Comparison of ENCODE assay signal across 14 cellular contexts in the genomic region with DNA sequence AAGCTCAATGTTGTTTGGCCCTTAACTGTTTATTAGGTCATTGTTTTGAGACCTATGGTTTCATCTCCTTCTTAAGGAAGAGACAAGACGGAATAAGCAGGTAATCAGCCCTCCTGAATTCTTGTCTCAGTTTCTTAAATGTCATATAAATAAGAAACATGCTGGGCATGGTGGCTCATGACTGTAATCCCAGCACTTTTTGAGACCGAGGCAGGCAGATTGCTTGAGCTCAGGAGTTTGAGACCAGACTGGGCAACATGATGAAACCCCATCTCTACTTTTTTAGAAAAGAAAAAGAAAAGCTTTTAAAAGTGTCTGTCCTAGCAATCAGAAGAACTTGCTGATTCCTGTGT. TPM values are rescaled to one million over a fixed set of nuclear protein-coding genes. Genes with fewer than 3 reads are reported as not detected.
A peak's percentile ranks its signal among the peaks of the same experiment; 100 is the strongest.
DNase-seq lines count a peak whose midpoint lies in the region; ATAC-seq, FAIRE-seq and TF ChIP-seq lines count a peak whose summit lies in the region.
"Had no signal": no experiment of that assay in that cellular context is flagged by ENCODE, and none has a peak within 500 bp of the region (broad histone marks: within the 10 kb centered on the region; RNA-seq: fewer than 3 reads in every experiment).

No MANE protein-coding gene starts in this region.

- H3K4me1 Mint-ChIP-seq in IgD-negative memory B cell (peaks cover 36 to 47% (median 37%) of the 10 kb centered on the region in 3 donors), H9 (peaks cover 12 to 15% of the 10 kb centered on the region in 2 experiments)

- H3K4me2 ChIP-seq in GM12878 (ENCODE audit: control insufficient read depth, insufficient read depth) = peak overlapping the region; percentile 90
- no peak overlapping the region for H3K4me2 ChIP-seq in H9 (ENCODE audit: insufficient read depth, insufficient read length, low read length)

- H3K4me1 ChIP-seq in GM12878 (ENCODE audit: control insufficient read depth, insufficient read depth, low read length) (peaks cover 39% of the 10 kb centered on the region), spleen (peaks cover 31 to 80% (median 65%) of the 10 kb centered on the region in 6 donors), H9 (ENCODE audit: insufficient read depth, low read length) (no peaks in the 10 kb centered on the region)

- H2AFZ ChIP-seq in GM12878 (ENCODE audit: control insufficient read depth, low read depth, low read length) (no peak overlapping the region), H9 (ENCODE audit: low read length) (no peak overlapping the region)

- H2AK5ac ChIP-seq in H9 (ENCODE audit: insufficient read length, low read length) = no peak overlapping the region

- TF ChIP-seq EP300 in GM12878 (IDR thresholded peaks at IDR 0.05; ENCODE audit: borderline replicate concordance in 1 of 2, control insufficient read depth in 1 of 2, low read depth in 2 of 2, low read length in 2 of 2) = no peak

- peaks cover 0 to 6% of the 10 kb centered on the region in 2 experiments; a peak in 2 of 4 replicates for H3K36me3 ChIP-seq in GM12878 (ENCODE audit: control insufficient read depth in 2 of 2, insufficient read depth in 2 of 2, low read length in 1 of 2)
- H3K36me3 ChIP-seq in spleen = peaks cover 0 to 61% (median 5%) of the 10 kb centered on the region in 6 donors
- H3K36me3 ChIP-seq: Peyer's patch, thyroid gland had no signal

- no peak for TF ChIP-seq RAD21 in GM12878 (IDR thresholded peaks at IDR 0.05; ENCODE audit: insufficient read depth, low read depth, low read length)

- WGBS in GM12878 (ENCODE audit: insufficient coverage, insufficient replicate concordance, low lambda C conversion rate, missing lambda C conversion rate) = 50% methylated on average over 2 of the region's 2 CpGs
- WGBS in spleen, 5 donors = 56 to 76% (median 63%) methylated on average over 2 of the region's 2 CpGs
- no CpG with 5 or more reads among the region's 2 CpGs for WGBS in H9 (ENCODE audit: extremely low coverage, insufficient read length, low lambda C conversion rate)

- H2BK15ac ChIP-seq in H9 (ENCODE audit: low read depth, low read length) = no peak overlapping the region

- H3K56ac ChIP-seq in H9 (ENCODE audit: insufficient read length, low read depth, low read length) = no peak overlapping the region

- H3K18ac ChIP-seq in H9 (ENCODE audit: insufficient read length, low read depth, low read length) = no peak overlapping the region

- H4K5ac ChIP-seq in H9 (ENCODE audit: insufficient read length, low read depth, low read length) = no peak overlapping the region

- no peak for FAIRE-seq in GM12878 (lab: Jason Lieb, UNC)
- FAIRE-seq: bronchial epithelial cell had no signal

- no peak overlapping the region for H4K8ac ChIP-seq in H9 (replicated peaks; ENCODE audit: insufficient read length, low read depth, low read length)

- H3K23ac ChIP-seq in H9 (ENCODE audit: insufficient read length, low read depth, low read length) = no peak overlapping the region

- H3K9me3 Mint-ChIP-seq in IgD-negative memory B cell = no peaks in the 10 kb centered on the region
- no peaks in the 10 kb centered on the region; a peak in 1 of 5 replicates for H3K9me3 Mint-ChIP-seq in H9
- H3K9me3 Mint-ChIP-seq: endodermal cell had no signal

- no peak overlapping the region for H2BK5ac ChIP-seq in H9 (ENCODE audit: insufficient read length, low read length)

- H2BK12ac ChIP-seq in H9 (ENCODE audit: insufficient read length, low read depth, low read length) = no peak overlapping the region

- no peak overlapping the region for H2BK20ac ChIP-seq in H9 (ENCODE audit: low read depth, low read length, poor library complexity, severe bottlenecking)

- no peak overlapping the region for H2BK120ac ChIP-seq in H9 (ENCODE audit: low read depth, low read length, poor library complexity, severe bottlenecking)

- TF ChIP-seq POLR2A in GM12878 (IDR thresholded peaks at IDR 0.05; ENCODE audit: low read depth, low read length) (no peak), spleen (IDR thresholded peaks at IDR 0.05) (no peak)

- in situ Hi-C loops in GM12878 (cut with MboI) = loop anchor here (25.0 kb wide), 1 partner anchor 376 kb away; no protein-coding TSS in a partner anchor

- intact Hi-C loops in GM12878 (cut with micrococcal nuclease; ENCODE audit: unreplicated experiment) (loop anchor here (1.0 to 10.0 kb wide), 3 partner anchors 195 to 364 kb away; partner anchors contain the start of gene OGFOD2), spleen (cut with DNase I; ENCODE audit: low total_unique reads) (loop anchor here (5.0 to 10.0 kb wide), 2 partner anchors 196 to 384 kb away; no protein-coding TSS in a partner anchor)

- no peak overlapping the region for H3T11ph ChIP-seq in H9 (ENCODE audit: low read length)

- no peaks in the 10 kb centered on the region for H3K36me3 Mint-ChIP-seq in IgD-negative memory B cell
- peaks cover 15 to 50% (median 44%) of the 10 kb centered on the region in 3 experiments; a peak in 6 of 7 replicates for H3K36me3 Mint-ChIP-seq in H9 (ENCODE audit: insufficient read depth in 1 of 3, low read depth in 3 of 3)

- CTCF ChIA-PET in GM12878 (lab: Yijun Ruan, JAX) = interaction anchor here (0.7 to 5.1 kb wide), 50 partner anchors 10 to 531 kb away, joined by 3 to 72 read pairs (median 4); partner anchors contain the start of genes ABCB9, ARL6IP4 and OGFOD2

- no peak overlapping the region for H4K91ac ChIP-seq in H9 (ENCODE audit: insufficient read length, low read depth, low read length)

- TF ChIP-seq CTCF in GM12878 (IDR thresholded peaks at IDR 0.05 in 2 of 3, conservative IDR thresholded peaks at IDR 0.05 in 1 of 3; ENCODE audit: control insufficient read depth in 2 of 3, extremely low read depth in 1 of 3, insufficient read depth in 1 of 3, low read depth in 3 of 3, low read length in 3 of 3) (no peak), spleen (IDR thresholded peaks at IDR 0.05 in 8 of 11, conservative IDR thresholded peaks at IDR 0.05 in 3 of 11) (peak in 5 of 11 experiments; percentile 1 to 44 (median 18)), H9 (conservative IDR thresholded peaks at IDR 0.05) (no peak; the same call in 2 of the 3 replicates)

- no peak for ATAC-seq in GM12878

- H3K9me3 ChIP-seq in GM12878 (replicated peaks; ENCODE audit: control insufficient read depth, insufficient read depth, low read length) (no peaks in the 10 kb centered on the region), spleen (no peaks in the 10 kb centered on the region), H9 (ENCODE audit: control insufficient read depth, low read depth, low read length) (no peaks in the 10 kb centered on the region)
- H3K9me3 ChIP-seq: left lung, Peyer's patch, thyroid gland had no signal

- no peak overlapping the region for H3K14ac ChIP-seq in H9 (ENCODE audit: insufficient read depth, low read length)

- H3K4me3 ChIP-seq in GM12878 (peak overlapping the region; percentile 43; the same call in 1 of the 2 replicates), spleen (no peak overlapping the region)
- H3K4me3 ChIP-seq: left lung, Peyer's patch, thyroid gland had no signal

- H4K20me1 ChIP-seq in GM12878 (ENCODE audit: control insufficient read depth, insufficient read depth) (no peaks in the 10 kb centered on the region), H9 (ENCODE audit: control insufficient read depth, insufficient read depth, insufficient read length) (no peaks in the 10 kb centered on the region)

- DNase-seq in activated CD8-positive, alpha-beta memory T cell treated with anti-CD3 and anti-CD28 coated beads, Interleukin-2, amount 50 U/mL, for 48 hours = peak; percentile 40
- no peak for DNase-seq in activated CD8-positive, alpha-beta memory T cell treated with anti-CD3 and anti-CD28 coated beads for 24 hours
- no peak for DNase-seq in GM12878 (ENCODE audit: low read depth, low spot score)
- no peak for DNase-seq in spleen
- no peak for DNase-seq in NCI-H2107 treated with DMSO at 0.1 percent for 48 hours (lab: John Stamatoyannopoulos, UW; ENCODE audit: unreplicated experiment)
- no peak for DNase-seq in H9
- no peak for DNase-seq in NCI-H1436 (lab: John Stamatoyannopoulos, UW)

- no TSS peak for BruUV-seq in GM12878 (replicated peaks; lab: Mats Ljungman, UMichigan)

- H3K27me3 Mint-ChIP-seq in IgD-negative memory B cell (no peaks in the 10 kb centered on the region), H9 (ENCODE audit: low read depth) (no peaks in the 10 kb centered on the region)

- SMC1A ChIA-PET in GM12878 (lab: Charles Lee; ENCODE audit: uncharacterized antibody, unreplicated experiment) = interaction anchor here (0.7 to 4.5 kb wide), 40 partner anchors 8 to 699 kb away, joined by 3 to 24 read pairs (median 4); partner anchors contain the start of gene ABCB9

- no peak overlapping the region for H3K4ac ChIP-seq in H9 (ENCODE audit: low read depth, low read length)

- peaks cover 3% of the 10 kb centered on the region for H3K23me2 ChIP-seq in H9 (ENCODE audit: insufficient read length, low read depth, low read length, poor library complexity, severe bottlenecking)

- POLR2A ChIA-PET in GM12878 (lab: Charles Lee) = interaction anchor here (0.6 to 1.7 kb wide), 7 partner anchors 12 to 740 kb away, joined by 3 to 6 read pairs (median 3); no protein-coding TSS in a partner anchor

- RAD21 ChIA-PET in GM12878 (lab: Charles Lee; ENCODE audit: unreplicated experiment) = interaction anchor here (0.7 to 4.5 kb wide), 30 partner anchors 10 to 445 kb away, joined by 3 to 50 read pairs (median 4); partner anchors contain the start of genes ARL6IP4 and OGFOD2

- H3K27ac ChIP-seq in GM12878 (ENCODE audit: control insufficient read depth, insufficient read depth) = peak overlapping the region; percentile 77; the same call in 1 of the 2 replicates
- H3K27ac ChIP-seq in spleen = peak overlapping the region in 6 of 8 donors; percentile 4 to 66 (median 49)
- no peak overlapping the region for H3K27ac ChIP-seq in H9 (ENCODE audit: insufficient read length, low read depth, low read length)
- H3K27ac ChIP-seq: HL-60, thyroid gland had no signal

- H3K4me3 Mint-ChIP-seq in IgD-negative memory B cell = peak overlapping the region in 2 of 4 donors; percentile 82 to 91
- no peak overlapping the region for H3K4me3 Mint-ChIP-seq in H9
- H3K4me3 Mint-ChIP-seq: endodermal cell had no signal

- H3K27me3 ChIP-seq in GM12878 (replicated peaks in 1 of 2; ENCODE audit: control insufficient read depth in 2 of 2, insufficient read depth in 2 of 2, low read length in 1 of 2) = no peaks in the 10 kb centered on the region
- no peaks in the 10 kb centered on the region for H3K27me3 ChIP-seq in spleen (replicated peaks in 1 of 7)
- H3K27me3 ChIP-seq in H9 (ENCODE audit: insufficient read depth, low read length) = no peaks in the 10 kb centered on the region
- H3K27me3 ChIP-seq: left lung, Peyer's patch, thyroid gland had no signal

- H3K79me1 ChIP-seq in H9 (ENCODE audit: insufficient read depth, low read depth, low read length, poor library complexity, severe bottlenecking) = peaks cover 3% of the 10 kb centered on the region

- H3K27ac Mint-ChIP-seq in IgD-negative memory B cell = peak overlapping the region; percentile 87 to 92 (median 87)
- H3K27ac Mint-ChIP-seq in H9 = no peak overlapping the region
- H3K27ac Mint-ChIP-seq: endodermal cell had no signal

- H3K79me2 ChIP-seq in GM12878 (ENCODE audit: control insufficient read depth, insufficient read depth, low read length) (peaks cover 60% of the 10 kb centered on the region), H9 (ENCODE audit: insufficient read depth, low read length) (peaks cover 2% of the 10 kb centered on the region; the same call in 1 of the 2 replicates)

- H3K9ac ChIP-seq in GM12878 (ENCODE audit: control insufficient read depth, insufficient read depth, low read length) (no peak overlapping the region), H9 (ENCODE audit: extremely low read depth, insufficient read length, low read length) (no peak overlapping the region)

RNA-seq across cellular contexts. Expression of gene MTRFR, which starts 5.1 kb away (rescaled TPM):
- polyA plus RNA-seq in IgD-negative memory B cell (54.9 TPM), GM12878 (2011; rRNA removed) (9.7 and 12.2 TPM in 2 replicates), GM12878 (2014; fragmentation: Illumina TruSeq; extraction: Trizol) (24.5 and 27.8 TPM in 2 replicates), GM12878 (2014; fragmentation: Nextera tagmentation; extraction: Ambion mirVana) (10 to 100 TPM; 30.8 to 33.4 TPM), GM12878 (2014; rRNA removed) (21.0 and 25.0 TPM in 2 replicates), GM12878 (2016; fragmentation: Nextera tagmentation; extraction: Ambion mirVana) (10 to 100 TPM; 25.2 to 25.5 TPM), spleen (10 to 100 TPM; 15.8 to 17.4 (median 17.3) TPM)
- 42.3 and 54.2 TPM in 2 replicates for total RNA-seq in GM12878 (2013; cell fraction: nucleolus; rRNA removed)
- total RNA-seq in GM12878 (2014; rRNA removed) (17.5 and 24.1 TPM in 2 replicates), GM12878 (2014; rRNA removed; fragmentation: Illumina TruSeq; extraction: Trizol) (30.7 and 31.1 TPM in 2 replicates), GM12878 (2021) (14.9 and 15.6 TPM in 2 replicates), spleen (10 to 100 TPM; 11.9 to 21.0 (median 14.8) TPM), H9 (2021) (13.0 and 14.8 TPM in 2 replicates)
- polyA plus RNA-seq in GM12878 (2011; ENCODE audit: low read depth) = 6.1 TPM
- 18.9 and 21.0 TPM in 2 replicates for polyA plus RNA-seq in GM12878 (2011; cell fraction: cytosol; rRNA removed)
- polyA plus RNA-seq in GM12878 (2011; cell fraction: nucleus; rRNA removed) = 6.0 and 6.6 TPM in 2 replicates
- polyA plus RNA-seq in GM12878 (2012) = 11.5 and 16.0 TPM in 2 replicates
- 16.4 and 27.2 TPM in 2 replicates for polyA minus RNA-seq in GM12878 (2011; rRNA and poly(A)+ RNA removed)
- 9.9 and 11.5 TPM in 2 replicates for polyA minus RNA-seq in GM12878 (2011; cell fraction: cytosol; rRNA and poly(A)+ RNA removed)
- 12.7 and 28.5 TPM in 2 replicates for polyA minus RNA-seq in GM12878 (2011; cell fraction: nucleus; rRNA and poly(A)+ RNA removed)

RNA-seq across cellular contexts. Expression of gene MPHOSPH9, which starts 5.4 kb away (rescaled TPM):
- polyA plus RNA-seq in IgD-negative memory B cell (20.0 TPM), GM12878 (2011; rRNA removed) (45.3 and 67.6 TPM in 2 replicates), GM12878 (2014; fragmentation: Illumina TruSeq; extraction: Trizol) (46.2 and 55.8 TPM in 2 replicates), GM12878 (2014; fragmentation: Nextera tagmentation; extraction: Ambion mirVana) (10 to 100 TPM; 11.5 to 13.3 TPM), GM12878 (2014; rRNA removed) (35.9 and 44.8 TPM in 2 replicates), GM12878 (2016; fragmentation: Nextera tagmentation; extraction: Ambion mirVana) (10 to 100 TPM; 51.2 to 58.1 TPM), spleen (1 to 10 TPM; 7.1 to 8.2 (median 7.2) TPM)
- 267 and 281 TPM in 2 replicates for total RNA-seq in GM12878 (2013; cell fraction: nucleolus; rRNA removed)
- total RNA-seq in GM12878 (2014; rRNA removed) (53.5 and 66.9 TPM in 2 replicates), GM12878 (2014; rRNA removed; fragmentation: Illumina TruSeq; extraction: Trizol) (72.2 and 80.2 TPM in 2 replicates), GM12878 (2021) (41.9 and 45.2 TPM in 2 replicates), spleen (10 to 100 TPM; 34.6 to 97.3 (median 43.8) TPM), H9 (2021) (58.3 and 60.5 TPM in 2 replicates)
- 13.0 TPM for polyA plus RNA-seq in GM12878 (2011; ENCODE audit: low read depth)
- polyA plus RNA-seq in GM12878 (2011; cell fraction: cytosol; rRNA removed) = 12.3 and 12.7 TPM in 2 replicates
- polyA plus RNA-seq in GM12878 (2011; cell fraction: nucleus; rRNA removed) = 42.7 and 44.0 TPM in 2 replicates
- 18.1 and 20.8 TPM in 2 replicates for polyA plus RNA-seq in GM12878 (2012)
- 34.7 and 51.7 TPM in 2 replicates for polyA minus RNA-seq in GM12878 (2011; rRNA and poly(A)+ RNA removed)
- 17.0 and 30.4 TPM in 2 replicates for polyA minus RNA-seq in GM12878 (2011; cell fraction: cytosol; rRNA and poly(A)+ RNA removed)
- polyA minus RNA-seq in GM12878 (2011; cell fraction: nucleus; rRNA and poly(A)+ RNA removed) = 42.7 and 62.7 TPM in 2 replicates

RNA-seq across cellular contexts. Expression of gene CDK2AP1, which starts 33.4 kb away (rescaled TPM):
- polyA plus RNA-seq in IgD-negative memory B cell (1.9 TPM), GM12878 (2011; rRNA removed) (86.1 and 108 TPM in 2 replicates), GM12878 (2014; fragmentation: Illumina TruSeq; extraction: Trizol) (108 and 120 TPM in 2 replicates), GM12878 (2014; fragmentation: Nextera tagmentation; extraction: Ambion mirVana) (10 to 100 TPM; 42.4 to 54.7 TPM), GM12878 (2014; rRNA removed) (66.9 and 74.3 TPM in 2 replicates), GM12878 (2016; fragmentation: Nextera tagmentation; extraction: Ambion mirVana) (10 to 100 TPM; 22.0 to 24.6 TPM), spleen (10 to 100 TPM; 50.5 to 97.1 (median 69.2) TPM)
- total RNA-seq in GM12878 (2013; cell fraction: nucleolus; rRNA removed) = 8.6 and 9.0 TPM in 2 replicates
- total RNA-seq in GM12878 (2014; rRNA removed) (79.6 and 95.3 TPM in 2 replicates), GM12878 (2014; rRNA removed; fragmentation: Illumina TruSeq; extraction: Trizol) (59.8 and 67.5 TPM in 2 replicates), GM12878 (2021) (62.9 and 63.6 TPM in 2 replicates), spleen (10 to 100 TPM; 40.9 to 91.1 (median 68.2) TPM), H9 (2021) (209 TPM in 2 replicates)
- polyA plus RNA-seq in GM12878 (2011; ENCODE audit: low read depth) = 27.6 TPM
- polyA plus RNA-seq in GM12878 (2011; cell fraction: cytosol; rRNA removed) = 35.8 and 36.9 TPM in 2 replicates
- 19.8 and 21.6 TPM in 2 replicates for polyA plus RNA-seq in GM12878 (2011; cell fraction: nucleus; rRNA removed)
- polyA plus RNA-seq in GM12878 (2012) = 35.6 and 37.0 TPM in 2 replicates
- polyA minus RNA-seq in GM12878 (2011; rRNA and poly(A)+ RNA removed) = 20.1 and 20.9 TPM in 2 replicates
- 10.7 and 13.2 TPM in 2 replicates for polyA minus RNA-seq in GM12878 (2011; cell fraction: cytosol; rRNA and poly(A)+ RNA removed)
- polyA minus RNA-seq in GM12878 (2011; cell fraction: nucleus; rRNA and poly(A)+ RNA removed) = 4.4 and 5.5 TPM in 2 replicates

Comparison
In these comparisons a context has a peak if more than half of its experiments do, and no peak if none do; other contexts are left out.
1. H3K27ac Mint-ChIP-seq: peak in IgD-negative memory B cell (3 of 3); none in H9 (0 of 3).